In genomic region chr19:49150944-49151243, GRCh38 we compare ENCODE assay signal across 2 cellular contexts.
TF ChIP-seq lines count a peak whose summit lies in the region.

No MANE protein-coding gene starts in this region.

TF ChIP-seq in SK-N-SH, 30 proteins besides CTCF, POLR2A, EP300 and RAD21 (continued from another document):
- TF ChIP-seq, protein P1, sequence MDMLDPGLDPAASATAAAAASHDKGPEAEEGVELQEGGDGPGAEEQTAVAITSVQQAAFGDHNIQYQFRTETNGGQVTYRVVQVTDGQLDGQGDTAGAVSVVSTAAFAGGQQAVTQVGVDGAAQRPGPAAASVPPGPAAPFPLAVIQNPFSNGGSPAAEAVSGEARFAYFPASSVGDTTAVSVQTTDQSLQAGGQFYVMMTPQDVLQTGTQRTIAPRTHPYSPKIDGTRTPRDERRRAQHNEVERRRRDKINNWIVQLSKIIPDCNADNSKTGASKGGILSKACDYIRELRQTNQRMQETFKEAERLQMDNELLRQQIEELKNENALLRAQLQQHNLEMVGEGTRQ (IDR thresholded peaks at IDR 0.05; ENCODE audit: borderline replicate concordance, low read depth, low read length): no peak
- TF ChIP-seq NRF1 (IDR thresholded peaks at IDR 0.05; ENCODE audit: low read depth, low read length) (no peak), MXI1 (IDR thresholded peaks at IDR 0.05; ENCODE audit: low read depth, low read length) (no peak), YY1 (IDR thresholded peaks at IDR 0.05; ENCODE audit: low read depth) (no peak), SMC3 (IDR thresholded peaks at IDR 0.05; ENCODE audit: low read depth, low read length) (no peak), IRF3 (IDR thresholded peaks at IDR 0.05; ENCODE audit: low read depth, low read length) (no peak), FOSL2 (IDR thresholded peaks at IDR 0.05; ENCODE audit: borderline replicate concordance, low read depth) (no peak), GABPA (IDR thresholded peaks at IDR 0.05; ENCODE audit: low read depth) (no peak)
- TF ChIP-seq, protein P2, sequence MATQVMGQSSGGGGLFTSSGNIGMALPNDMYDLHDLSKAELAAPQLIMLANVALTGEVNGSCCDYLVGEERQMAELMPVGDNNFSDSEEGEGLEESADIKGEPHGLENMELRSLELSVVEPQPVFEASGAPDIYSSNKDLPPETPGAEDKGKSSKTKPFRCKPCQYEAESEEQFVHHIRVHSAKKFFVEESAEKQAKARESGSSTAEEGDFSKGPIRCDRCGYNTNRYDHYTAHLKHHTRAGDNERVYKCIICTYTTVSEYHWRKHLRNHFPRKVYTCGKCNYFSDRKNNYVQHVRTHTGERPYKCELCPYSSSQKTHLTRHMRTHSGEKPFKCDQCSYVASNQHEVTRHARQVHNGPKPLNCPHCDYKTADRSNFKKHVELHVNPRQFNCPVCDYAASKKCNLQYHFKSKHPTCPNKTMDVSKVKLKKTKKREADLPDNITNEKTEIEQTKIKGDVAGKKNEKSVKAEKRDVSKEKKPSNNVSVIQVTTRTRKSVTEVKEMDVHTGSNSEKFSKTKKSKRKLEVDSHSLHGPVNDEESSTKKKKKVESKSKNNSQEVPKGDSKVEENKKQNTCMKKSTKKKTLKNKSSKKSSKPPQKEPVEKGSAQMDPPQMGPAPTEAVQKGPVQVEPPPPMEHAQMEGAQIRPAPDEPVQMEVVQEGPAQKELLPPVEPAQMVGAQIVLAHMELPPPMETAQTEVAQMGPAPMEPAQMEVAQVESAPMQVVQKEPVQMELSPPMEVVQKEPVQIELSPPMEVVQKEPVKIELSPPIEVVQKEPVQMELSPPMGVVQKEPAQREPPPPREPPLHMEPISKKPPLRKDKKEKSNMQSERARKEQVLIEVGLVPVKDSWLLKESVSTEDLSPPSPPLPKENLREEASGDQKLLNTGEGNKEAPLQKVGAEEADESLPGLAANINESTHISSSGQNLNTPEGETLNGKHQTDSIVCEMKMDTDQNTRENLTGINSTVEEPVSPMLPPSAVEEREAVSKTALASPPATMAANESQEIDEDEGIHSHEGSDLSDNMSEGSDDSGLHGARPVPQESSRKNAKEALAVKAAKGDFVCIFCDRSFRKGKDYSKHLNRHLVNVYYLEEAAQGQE (IDR thresholded peaks at IDR 0.05; ENCODE audit: low read depth, low read length): no peak
- TF ChIP-seq, protein P3, sequence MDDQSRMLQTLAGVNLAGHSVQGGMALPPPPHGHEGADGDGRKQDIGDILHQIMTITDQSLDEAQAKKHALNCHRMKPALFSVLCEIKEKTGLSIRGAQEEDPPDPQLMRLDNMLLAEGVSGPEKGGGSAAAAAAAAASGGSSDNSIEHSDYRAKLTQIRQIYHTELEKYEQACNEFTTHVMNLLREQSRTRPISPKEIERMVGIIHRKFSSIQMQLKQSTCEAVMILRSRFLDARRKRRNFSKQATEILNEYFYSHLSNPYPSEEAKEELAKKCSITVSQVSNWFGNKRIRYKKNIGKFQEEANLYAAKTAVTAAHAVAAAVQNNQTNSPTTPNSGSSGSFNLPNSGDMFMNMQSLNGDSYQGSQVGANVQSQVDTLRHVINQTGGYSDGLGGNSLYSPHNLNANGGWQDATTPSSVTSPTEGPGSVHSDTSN (IDR thresholded peaks at IDR 0.05): no peak
- TF ChIP-seq, protein P4, sequence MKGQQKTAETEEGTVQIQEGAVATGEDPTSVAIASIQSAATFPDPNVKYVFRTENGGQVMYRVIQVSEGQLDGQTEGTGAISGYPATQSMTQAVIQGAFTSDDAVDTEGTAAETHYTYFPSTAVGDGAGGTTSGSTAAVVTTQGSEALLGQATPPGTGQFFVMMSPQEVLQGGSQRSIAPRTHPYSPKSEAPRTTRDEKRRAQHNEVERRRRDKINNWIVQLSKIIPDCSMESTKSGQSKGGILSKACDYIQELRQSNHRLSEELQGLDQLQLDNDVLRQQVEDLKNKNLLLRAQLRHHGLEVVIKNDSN (IDR thresholded peaks at IDR 0.05; ENCODE audit: borderline replicate concordance, low read depth): no peak
- TF ChIP-seq, protein P5, sequence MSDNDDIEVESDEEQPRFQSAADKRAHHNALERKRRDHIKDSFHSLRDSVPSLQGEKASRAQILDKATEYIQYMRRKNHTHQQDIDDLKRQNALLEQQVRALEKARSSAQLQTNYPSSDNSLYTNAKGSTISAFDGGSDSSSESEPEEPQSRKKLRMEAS (IDR thresholded peaks at IDR 0.05; ENCODE audit: low read depth): no peak

TF ChIP-seq in SK-N-SH treated with all-trans-retinoic acid at 6 μM for 48 hours, 23 proteins besides CTCF, POLR2A, EP300 and RAD21 (continued from another document):
- TF ChIP-seq, protein P6, sequence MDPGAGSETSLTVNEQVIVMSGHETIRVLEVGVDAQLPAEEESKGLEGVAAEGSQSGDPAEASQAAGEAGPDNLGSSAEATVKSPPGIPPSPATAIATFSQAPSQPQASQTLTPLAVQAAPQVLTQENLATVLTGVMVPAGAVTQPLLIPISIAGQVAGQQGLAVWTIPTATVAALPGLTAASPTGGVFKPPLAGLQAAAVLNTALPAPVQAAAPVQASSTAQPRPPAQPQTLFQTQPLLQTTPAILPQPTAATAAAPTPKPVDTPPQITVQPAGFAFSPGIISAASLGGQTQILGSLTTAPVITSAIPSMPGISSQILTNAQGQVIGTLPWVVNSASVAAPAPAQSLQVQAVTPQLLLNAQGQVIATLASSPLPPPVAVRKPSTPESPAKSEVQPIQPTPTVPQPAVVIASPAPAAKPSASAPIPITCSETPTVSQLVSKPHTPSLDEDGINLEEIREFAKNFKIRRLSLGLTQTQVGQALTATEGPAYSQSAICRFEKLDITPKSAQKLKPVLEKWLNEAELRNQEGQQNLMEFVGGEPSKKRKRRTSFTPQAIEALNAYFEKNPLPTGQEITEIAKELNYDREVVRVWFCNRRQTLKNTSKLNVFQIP (CRISPR knock-in tag; IDR thresholded peaks at IDR 0.05; ENCODE audit: borderline replicate concordance, low read depth): no peak
- no peak for TF ChIP-seq OSR1 (CRISPR knock-in tag; IDR thresholded peaks at IDR 0.05)
- TF ChIP-seq ZNF70 (CRISPR knock-in tag; IDR thresholded peaks at IDR 0.05): no peak
- TF ChIP-seq ARNTL (CRISPR knock-in tag; IDR thresholded peaks at IDR 0.05; ENCODE audit: borderline replicate concordance, low read depth): no peak
- no peak for TF ChIP-seq ZC3H10 (CRISPR knock-in tag; IDR thresholded peaks at IDR 0.05)
- no peak for TF ChIP-seq ZFP30 (CRISPR knock-in tag; IDR thresholded peaks at IDR 0.05)
TF ChIP-seq in SK-N-SH treated with all-trans-retinoic acid at 6 μM for 48 hours: peak in this region for 0.
